ENCODE assay signal across 9 cellular contexts in the genomic region with DNA sequence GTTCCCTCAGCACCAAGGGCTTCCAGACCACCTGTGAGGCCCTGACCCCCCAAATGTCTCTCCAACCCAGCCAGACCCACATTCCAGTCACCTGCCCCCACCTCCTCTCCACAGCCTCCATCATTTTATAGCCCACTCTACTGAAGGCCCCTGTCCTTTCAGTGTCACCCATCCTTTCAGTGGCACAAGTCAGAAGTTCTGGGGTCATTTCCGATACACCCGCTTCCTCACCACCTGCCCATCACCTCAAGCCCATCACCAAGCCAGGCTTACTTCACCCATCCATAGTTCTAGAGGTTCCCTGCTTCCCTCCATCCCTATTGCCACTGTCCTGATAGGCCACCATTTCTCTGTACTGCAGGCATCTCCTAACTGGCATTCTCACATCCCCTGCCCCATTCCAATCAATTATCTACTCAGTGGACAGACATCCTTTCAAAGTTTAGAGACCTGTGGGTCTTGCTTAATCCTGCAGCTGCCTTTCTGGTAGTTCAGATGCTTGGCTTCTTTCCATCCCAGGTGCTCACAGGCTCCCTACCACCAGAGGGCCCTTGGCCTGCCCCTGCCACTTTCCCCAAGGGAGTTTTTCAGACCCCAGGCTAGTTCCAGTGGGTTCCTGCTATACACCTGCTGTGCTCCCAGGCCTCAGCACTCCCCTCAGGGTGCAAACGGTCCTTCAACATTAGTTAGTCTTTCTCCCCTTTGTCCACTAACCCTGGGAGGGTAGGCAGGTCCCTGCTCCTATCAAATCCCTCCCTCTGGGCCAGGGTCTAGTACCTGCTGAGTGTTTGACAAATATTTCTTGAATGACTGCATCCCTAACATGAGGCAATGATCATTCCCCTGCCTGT. TPM values are rescaled to one million over a fixed set of nuclear protein-coding genes. Genes with fewer than 3 reads are reported as not detected.
A peak's percentile ranks its signal among the peaks of the same experiment; 100 is the strongest.
DNase-seq lines count a peak whose midpoint lies in the region; ATAC-seq and TF ChIP-seq lines count a peak whose summit lies in the region.
"Had no signal": no experiment of that assay in that cellular context is flagged by ENCODE, and none has a peak within 500 bp of the region (broad histone marks: within the 10 kb centered on the region; RNA-seq: fewer than 3 reads in every experiment).

No MANE protein-coding gene starts in this region.

- peak overlapping the region; percentile 24 for H3K4me3 Mint-ChIP-seq in WTC11

- H2BK120ac ChIP-seq in mesendoderm (ENCODE audit: low read depth, low read length): no peak overlapping the region

- H2BK15ac ChIP-seq in mesendoderm (replicated peaks; ENCODE audit: low read depth): no peak overlapping the region

- H3K36me3 Mint-ChIP-seq in WTC11: peaks cover 4% of the 10 kb centered on the region

- H3K4me1 ChIP-seq in Karpas-422 (ENCODE audit: low read length) (peaks cover 87% of the 10 kb centered on the region), mesendoderm (ENCODE audit: control insufficient read depth, low read depth, low read length) (peaks cover 25% of the 10 kb centered on the region)

- H3K27me3 ChIP-seq in Karpas-422 (ENCODE audit: low read length) (no peaks in the 10 kb centered on the region), mesendoderm (ENCODE audit: insufficient read depth, low read length, poor library complexity) (no peaks in the 10 kb centered on the region)
- H3K27me3 ChIP-seq: colonic mucosa had no signal

- POLR2A ChIA-PET in WTC11 (lab: Charles Lee): interaction anchor here (1.6 to 1.7 kb wide), 2 partner anchors 11 to 193 kb away, joined by 8 to 9 read pairs; a partner anchor contains a TSS

- TF ChIP-seq CTCF in WTC11 (IDR thresholded peaks at IDR 0.05): peak; percentile 10; the same call in 1 of the 2 replicates

- no peaks in the 10 kb centered on the region for H3K9me3 ChIP-seq in Karpas-422 (ENCODE audit: low read length)
- H3K9me3 ChIP-seq: colonic mucosa had no signal

- H2AK5ac ChIP-seq in mesendoderm (ENCODE audit: low read length): no peak overlapping the region

- peaks cover 6% of the 10 kb centered on the region; the same call in 1 of the 2 replicates for H3K27me3 Mint-ChIP-seq in WTC11 (ENCODE audit: low read depth)

- peak overlapping the region; percentile 99 for H3K27ac Mint-ChIP-seq in WTC11

- H4K5ac ChIP-seq in mesendoderm (ENCODE audit: low read length): no peak overlapping the region

- H3K18ac ChIP-seq in mesendoderm (ENCODE audit: low read length): no peak overlapping the region

- H3K79me2 ChIP-seq in Karpas-422 (ENCODE audit: low read length): peaks cover 94% of the 10 kb centered on the region
- H3K79me2 ChIP-seq in mesendoderm (ENCODE audit: control insufficient read depth, insufficient read depth, low read length): no peaks in the 10 kb centered on the region

- H3K9ac ChIP-seq in Karpas-422 (ENCODE audit: low read length) (no peak overlapping the region), mesendoderm (ENCODE audit: low read length) (no peak overlapping the region)

- CTCF ChIA-PET in WTC11 (lab: Charles Lee): interaction anchor here (0.6 to 2.9 kb wide), 14 partner anchors 10 to 684 kb away, joined by 3 to 34 read pairs (median 4); a partner anchor contains a TSS

- no peaks in the 10 kb centered on the region for H3K9me3 Mint-ChIP-seq in WTC11

- H2BK5ac ChIP-seq in mesendoderm (ENCODE audit: low read length): no peak overlapping the region

- no CpG with 5 or more reads among the region's 3 CpGs for WGBS in mesendoderm (ENCODE audit: extremely low coverage, insufficient coverage, low lambda C conversion rate)

- H3K79me1 ChIP-seq in mesendoderm (ENCODE audit: low read length): no peaks in the 10 kb centered on the region

- H3K27ac ChIP-seq in Karpas-422 (ENCODE audit: low read length): no peak overlapping the region
- no peak overlapping the region for H3K27ac ChIP-seq in mesendoderm (ENCODE audit: low read depth, low read length)
- H3K27ac ChIP-seq: colonic mucosa had no signal

- no peak overlapping the region for H3K23ac ChIP-seq in mesendoderm (ENCODE audit: low read length)

- no peak overlapping the region for H2AFZ ChIP-seq in Karpas-422 (ENCODE audit: low read length)

- H3K56ac ChIP-seq in mesendoderm (ENCODE audit: low read length): no peak overlapping the region

- no peak overlapping the region for H3K4ac ChIP-seq in mesendoderm (ENCODE audit: low read depth, low read length)

- no peaks in the 10 kb centered on the region; the same call in 1 of the 2 replicates for H3K36me3 ChIP-seq in Karpas-422 (ENCODE audit: insufficient read depth, low read length)
- no peaks in the 10 kb centered on the region for H3K36me3 ChIP-seq in mesendoderm (ENCODE audit: control insufficient read depth, insufficient read depth, low read length)
- H3K36me3 ChIP-seq: colonic mucosa had no signal

- H3K4me2 ChIP-seq in Karpas-422 (ENCODE audit: low read depth, low read length, poor library complexity, severe bottlenecking) (no peak overlapping the region), mesendoderm (ENCODE audit: low read length) (no peak overlapping the region)

- H3K4me3 ChIP-seq in Karpas-422 (ENCODE audit: low read length) (no peak overlapping the region), mesendoderm (ENCODE audit: low read length) (no peak overlapping the region)
- H3K4me3 ChIP-seq: colonic mucosa had no signal

- H4K8ac ChIP-seq in mesendoderm (ENCODE audit: low read depth, low read length): no peak overlapping the region

- ATAC-seq in WTC11 (no peak), GM21423 (IDR thresholded peaks at IDR 0.05; ENCODE audit: unreplicated experiment) (no peak), GM21515 (IDR thresholded peaks at IDR 0.05; ENCODE audit: unreplicated experiment) (no peak), GM21390 (IDR thresholded peaks at IDR 0.05; ENCODE audit: unreplicated experiment) (no peak)

- no peaks in the 10 kb centered on the region for H3K9me2 ChIP-seq in Karpas-422 (replicated peaks; ENCODE audit: insufficient read depth, low read length)

- peaks cover 56% of the 10 kb centered on the region for H4K20me1 ChIP-seq in Karpas-422 (ENCODE audit: insufficient read depth, low read depth, low read length)

- DNase-seq in DMS153 (lab: John Stamatoyannopoulos, UW): peak; percentile 34
- DNase-seq in Karpas-422: peak; percentile 57
- peak; percentile 55 for DNase-seq in WTC11 (ENCODE audit: low spot score)
- DNase-seq in mesendoderm: peak; percentile 85
- DNase-seq in NOMO-1 treated with dmso at 0.1 percent for 144 hours (lab: John Stamatoyannopoulos, UW; ENCODE audit: unreplicated experiment): no peak
- DNase-seq: colonic mucosa had no signal

- H3K4me1 Mint-ChIP-seq in WTC11: peaks cover 94% of the 10 kb centered on the region

TF ChIP-seq in WTC11, 78 proteins besides CTCF, POLR2A, EP300 and RAD21:
- no peak for TF ChIP-seq CREM (CRISPR knock-in tag; IDR thresholded peaks at IDR 0.05)
- peak; percentile 37; the same call in 1 of the 2 replicates for TF ChIP-seq ZNF423 (CRISPR knock-in tag; IDR thresholded peaks at IDR 0.05)

RNA-seq across cellular contexts. Expression of a gene that starts 7.6 kb away (rescaled TPM):
- total RNA-seq in Karpas-422 (2014; rRNA removed; shearing (Covaris generic); ENCODE audit: low replicate concordance): 2.7 and 3.0 TPM in 2 replicates
- 2.1 to 2.4 TPM (median 2.3 TPM) in 3 replicates for total RNA-seq in WTC11 (2021)
- 0.04 TPM for polyA plus RNA-seq in mesendoderm (2013, experiment 1 of 2)
- polyA plus RNA-seq in mesendoderm (2013, experiment 2 of 2): 0.04 TPM
